ENCODE assay signal across 13 cellular contexts in genomic region chr17:67171560-67171959, GRCh38.
A peak's percentile ranks its signal among the peaks of the same experiment; 100 is the strongest.
DNase-seq lines count a peak whose midpoint lies in the region; ATAC-seq, FAIRE-seq and TF ChIP-seq lines count a peak whose summit lies in the region.
"Had no signal": no experiment of that assay in that cellular context is flagged by ENCODE, and none has a peak within 500 bp of the region (broad histone marks: within the 10 kb centered on the region; RNA-seq: fewer than 3 reads in every experiment).

No MANE protein-coding gene starts in this region.

- no peaks in the 10 kb centered on the region for H3K27me3 ChIP-seq in lower lobe of right lung (ENCODE audit: low read depth)

- no peak for FAIRE-seq in urothelium cell line (lab: Jason Lieb, UNC)
- FAIRE-seq: astrocyte, keratinocyte had no signal

- CTCF ChIA-PET in activated CD4-positive, alpha-beta T cell treated with anti-CD3 and anti-CD28 coated beads, Interleukin-2, amount 10 ng/mL, durations not matched to agents 7 days and 5 days (lab: Charles Lee) = interaction anchor here (0.6 to 0.8 kb wide), 2 partner anchors 32 to 63 kb away, joined by 3 read pairs; no protein-coding TSS in a partner anchor

- intact Hi-C loops in activated CD4-positive, alpha-beta T cell treated with anti-CD3 and anti-CD28 coated beads, Interleukin-2, amount 10 ng/mL, durations not matched to agents 24 days and 14 days (cut with micrococcal nuclease) = no loop called here
- intact Hi-C loops in lower lobe of right lung (cut with DNase I) = no loop called here

- H3K4me1 ChIP-seq in lower lobe of right lung = no peaks in the 10 kb centered on the region

- TF ChIP-seq CTCF in lower lobe of right lung (IDR thresholded peaks at IDR 0.05) = no peak

- H3K9me3 Mint-ChIP-seq in activated CD4-positive, alpha-beta T cell treated with anti-CD3 and anti-CD28 coated beads, Interleukin-2, amount 10 ng/mL, durations not matched to agents 24 days and 14 days = no peaks in the 10 kb centered on the region
- no peaks in the 10 kb centered on the region for H3K9me3 Mint-ChIP-seq in activated CD4-positive, alpha-beta T cell treated with anti-CD3 and anti-CD28 coated beads, Interleukin-2, amount 10 ng/mL, durations not matched to agents 7 days and 5 days
- no peaks in the 10 kb centered on the region for H3K9me3 Mint-ChIP-seq in immature natural killer cell

- POLR2A ChIA-PET in activated CD4-positive, alpha-beta T cell treated with anti-CD3 and anti-CD28 coated beads, Interleukin-2, amount 10 ng/mL, durations not matched to agents 7 days and 5 days (lab: Charles Lee) = no interaction called here

- H3K36me3 Mint-ChIP-seq in activated CD4-positive, alpha-beta T cell treated with anti-CD3 and anti-CD28 coated beads, Interleukin-2, amount 10 ng/mL, durations not matched to agents 24 days and 14 days (ENCODE audit: low read depth) = peaks cover 38% of the 10 kb centered on the region
- peaks cover 43% of the 10 kb centered on the region for H3K36me3 Mint-ChIP-seq in activated CD4-positive, alpha-beta T cell treated with anti-CD3 and anti-CD28 coated beads, Interleukin-2, amount 10 ng/mL, durations not matched to agents 7 days and 5 days (ENCODE audit: low read depth)
- H3K36me3 Mint-ChIP-seq in immature natural killer cell = peaks cover 12 to 16% (median 13%) of the 10 kb centered on the region in 3 donors

- H3K27ac Mint-ChIP-seq in activated CD4-positive, alpha-beta T cell treated with anti-CD3 and anti-CD28 coated beads, Interleukin-2, amount 10 ng/mL, durations not matched to agents 24 days and 14 days = peak overlapping the region; percentile 6
- no peak overlapping the region for H3K27ac Mint-ChIP-seq in activated CD4-positive, alpha-beta T cell treated with anti-CD3 and anti-CD28 coated beads, Interleukin-2, amount 10 ng/mL, durations not matched to agents 7 days and 5 days
- H3K27ac Mint-ChIP-seq in immature natural killer cell = peak overlapping the region; percentile 18 to 56 (median 30)

- no peak overlapping the region for H3K4me3 Mint-ChIP-seq in activated CD4-positive, alpha-beta T cell treated with anti-CD3 and anti-CD28 coated beads, Interleukin-2, amount 10 ng/mL, durations not matched to agents 24 days and 14 days
- no peak overlapping the region for H3K4me3 Mint-ChIP-seq in activated CD4-positive, alpha-beta T cell treated with anti-CD3 and anti-CD28 coated beads, Interleukin-2, amount 10 ng/mL, durations not matched to agents 7 days and 5 days
- no peak overlapping the region for H3K4me3 Mint-ChIP-seq in immature natural killer cell

- ATAC-seq in GM21528 (IDR thresholded peaks at IDR 0.05; ENCODE audit: low FRiP score, unreplicated experiment) (peak; percentile 98), HG03135 (IDR thresholded peaks at IDR 0.05; ENCODE audit: unreplicated experiment) (peak; percentile 97), lower lobe of right lung (no peak)

- H3K36me3 ChIP-seq in lower lobe of right lung = peaks cover 56% of the 10 kb centered on the region

- H3K27ac ChIP-seq in lower lobe of right lung = no peak overlapping the region

- H3K4me1 Mint-ChIP-seq in activated CD4-positive, alpha-beta T cell treated with anti-CD3 and anti-CD28 coated beads, Interleukin-2, amount 10 ng/mL, durations not matched to agents 24 days and 14 days = peaks cover 7% of the 10 kb centered on the region
- peaks cover 8% of the 10 kb centered on the region for H3K4me1 Mint-ChIP-seq in activated CD4-positive, alpha-beta T cell treated with anti-CD3 and anti-CD28 coated beads, Interleukin-2, amount 10 ng/mL, durations not matched to agents 7 days and 5 days
- peaks cover 17 to 29% of the 10 kb centered on the region in 2 donors for H3K4me1 Mint-ChIP-seq in immature natural killer cell

- DNase-seq in activated CD4-positive, alpha-beta T cell treated with anti-CD3 and anti-CD28 coated beads, Interleukin-2, amount 10 ng/mL, durations not matched to agents 24 days and 14 days = no peak
- DNase-seq in activated CD4-positive, alpha-beta T cell treated with anti-CD3 and anti-CD28 coated beads, Interleukin-2, amount 10 ng/mL, durations not matched to agents 7 days and 5 days = no peak
- no peak for DNase-seq in immature natural killer cell
- no peak for DNase-seq in DMS153 treated with DMSO at 0.1 percent for 48 hours (lab: John Stamatoyannopoulos, UW; ENCODE audit: unreplicated experiment)
- no peak for DNase-seq in urothelium cell line (ENCODE audit: low spot score)
- no peak for DNase-seq in lower lobe of right lung
- DNase-seq: 8988T; activated CD4-positive, alpha-beta T cell treated with anti-CD3 and anti-CD28 coated beads, Interleukin-2, amount 50 U/mL, for 4 hours; SHP77 treated with DMSO at 0.1 percent for 48 hours had no signal

- H3K4me3 ChIP-seq in lower lobe of right lung = no peak overlapping the region

- no peaks in the 10 kb centered on the region for H3K9me3 ChIP-seq in lower lobe of right lung

- H3K27me3 Mint-ChIP-seq in activated CD4-positive, alpha-beta T cell treated with anti-CD3 and anti-CD28 coated beads, Interleukin-2, amount 10 ng/mL, durations not matched to agents 24 days and 14 days = no peaks in the 10 kb centered on the region
- H3K27me3 Mint-ChIP-seq in activated CD4-positive, alpha-beta T cell treated with anti-CD3 and anti-CD28 coated beads, Interleukin-2, amount 10 ng/mL, durations not matched to agents 7 days and 5 days = no peaks in the 10 kb centered on the region
- H3K27me3 Mint-ChIP-seq in immature natural killer cell (ENCODE audit: low read depth in 3 of 3) = peaks cover 0 to 2% (median 0%) of the 10 kb centered on the region in 3 donors

Comparison
In these comparisons a context has a peak if more than half of its experiments do, and no peak if none do; other contexts are left out.
1. ATAC-seq: peak in GM21528 (single experiment) and HG03135 (single experiment); none in lower lobe of right lung (0 of 2).